22 cellular contexts compared by ENCODE assay signal in the genomic region with DNA sequence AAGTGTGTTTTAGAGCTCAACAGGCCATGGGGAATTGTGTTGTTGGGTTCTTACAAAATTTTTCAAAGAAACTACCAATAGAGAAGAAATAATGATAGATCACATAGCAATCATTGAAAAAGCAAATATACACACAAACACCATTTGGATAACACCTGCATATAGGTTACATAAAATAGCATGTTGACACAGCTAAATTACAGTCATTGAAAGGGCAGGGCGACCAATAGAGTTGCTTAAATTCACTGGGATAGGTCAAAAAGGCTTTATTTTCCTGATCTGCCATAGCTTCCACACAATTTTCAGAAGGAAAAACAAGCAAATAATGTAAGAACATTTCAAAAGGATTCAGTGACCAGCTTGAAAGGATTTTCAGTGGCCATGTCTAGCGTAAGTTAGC.
"Had no signal": no experiment of that assay in that cellular context is flagged by ENCODE, and none has a peak within 500 bp of the region (broad histone marks: within the 10 kb centered on the region; RNA-seq: fewer than 3 reads in every experiment).

No MANE protein-coding gene starts in this region.

- ATAC-seq: activated CD8-positive, alpha-beta T cell treated with anti-CD3 and anti-CD28 coated beads, Interleukin-2, amount 10 ng/mL, durations not matched to agents 7 days and 5 days; activated naive CD8-positive, alpha-beta T cell treated with anti-CD3 and anti-CD28 coated beads, Interleukin-2, amount 50 U/mL, for 24 hours; gastrocnemius medialis; natural killer cell treated with Interleukin-12 subunit alpha and Interleukin-12 subunit beta and Interleukin-15 and Interleukin-18, amount 100 ng/mL, for 72 hours; pancreas; right cardiac atrium had no signal

- H3K4me1 Mint-ChIP-seq: activated naive CD8-positive, alpha-beta T cell treated with anti-CD3 and anti-CD28 coated beads, Interleukin-2, amount 50 U/mL, for 24 hours had no signal

- H3K9me3 Mint-ChIP-seq: activated naive CD8-positive, alpha-beta T cell treated with anti-CD3 and anti-CD28 coated beads, Interleukin-2, amount 50 U/mL, for 24 hours; endodermal cell; natural killer cell treated with Interleukin-12 subunit alpha and Interleukin-12 subunit beta and Interleukin-15 and Interleukin-18, amount 100 ng/mL, for 72 hours; type B pancreatic cell had no signal

- H3K36me3 Mint-ChIP-seq: natural killer cell treated with Interleukin-12 subunit alpha and Interleukin-12 subunit beta and Interleukin-15 and Interleukin-18, amount 100 ng/mL, for 72 hours; type B pancreatic cell had no signal

- H3K4me3 Mint-ChIP-seq: activated CD8-positive, alpha-beta T cell treated with anti-CD3 and anti-CD28 coated beads, Interleukin-2, amount 10 ng/mL, durations not matched to agents 7 days and 5 days; activated naive CD8-positive, alpha-beta T cell treated with anti-CD3 and anti-CD28 coated beads, Interleukin-2, amount 50 U/mL, for 24 hours; activated T-helper 1 cell treated with anti-CD3 and anti-CD28 coated beads, Interleukin-12 subunit alpha, Interleukin-12 subunit beta, Interleukin-2, Interleukin-4 antibody, amounts not matched to agents 30 ng/mL and 10 ng/mL and 1 ng/mL, durations not matched to agents 14 hours and 24 hours and 36 hours; endodermal cell; natural killer cell treated with Interleukin-12 subunit alpha and Interleukin-12 subunit beta and Interleukin-15 and Interleukin-18, amount 100 ng/mL, for 72 hours; type B pancreatic cell had no signal

- H3K27ac Mint-ChIP-seq: activated CD8-positive, alpha-beta T cell treated with anti-CD3 and anti-CD28 coated beads, Interleukin-2, amount 10 ng/mL, durations not matched to agents 7 days and 5 days; activated naive CD8-positive, alpha-beta T cell treated with anti-CD3 and anti-CD28 coated beads, Interleukin-2, amount 50 U/mL, for 24 hours; activated T-helper 1 cell treated with anti-CD3 and anti-CD28 coated beads, Interleukin-12 subunit alpha, Interleukin-12 subunit beta, Interleukin-2, Interleukin-4 antibody, amounts not matched to agents 30 ng/mL and 10 ng/mL and 1 ng/mL, durations not matched to agents 14 hours and 24 hours and 36 hours; endodermal cell; natural killer cell treated with Interleukin-12 subunit alpha and Interleukin-12 subunit beta and Interleukin-15 and Interleukin-18, amount 100 ng/mL, for 72 hours; type B pancreatic cell had no signal

- H3K27me3 Mint-ChIP-seq: activated naive CD8-positive, alpha-beta T cell treated with anti-CD3 and anti-CD28 coated beads, Interleukin-2, amount 50 U/mL, for 24 hours; type B pancreatic cell had no signal

- DNase-seq: activated CD4-positive, alpha-beta T cell treated with anti-CD3 and anti-CD28 coated beads for 1 hour; activated CD4-positive, alpha-beta T cell treated with anti-CD3 and anti-CD28 coated beads, Interleukin-2, amount 50 U/mL, for 1 hour; activated CD8-positive, alpha-beta T cell treated with anti-CD3 and anti-CD28 coated beads, Interleukin-2, amount 10 ng/mL, durations not matched to agents 7 days and 5 days; activated gamma-delta T cell; activated naive CD4-positive, alpha-beta T cell treated with anti-CD3 and anti-CD28 coated beads, Interleukin-2, amount 50 U/mL, for 16 hours; activated naive CD8-positive, alpha-beta T cell treated with anti-CD3 and anti-CD28 coated beads, Interleukin-2, amount 50 U/mL, for 24 hours; cerebellar nuclear complex; cortex of kidney; endodermal cell; esophagus squamous epithelium; gastrocnemius medialis; hippocampal formation; kidney glomerular epithelial cell; left ventricle myocardium inferior; pancreas; right cardiac atrium; stimulated activated CD4-positive, alpha-beta T cell treated with anti-CD3 and anti-CD28 coated beads, Interleukin-4, amount 100 ng/mL, for 24 hours; stimulated activated naive CD4-positive, alpha-beta T cell treated with Interleukin-2 at 50 U/mL for 16 hours; WERI-Rb-1 had no signal
